Comparison of ENCODE assay signal across 7 cellular contexts in genomic region chr18:35344736-35345459, GRCh38. TPM values are rescaled to one million over a fixed set of nuclear protein-coding genes. Genes with fewer than 3 reads are reported as not detected.
DNase-seq lines count a peak whose midpoint lies in the region; ATAC-seq lines count a peak whose summit lies in the region.

No MANE protein-coding gene starts in this region.

- H3K4me1 ChIP-seq in ectodermal cell (ENCODE audit: control insufficient read depth, insufficient read depth, low read length) = peaks cover 6% of the 10 kb centered on the region
- peaks cover 23% of the 10 kb centered on the region for H3K4me1 ChIP-seq in neuron (ENCODE audit: insufficient read depth, low read length)

- WGBS in ectodermal cell, 2 experiments = 82 to 89% methylated on average over 11 to 12 of the region's 12 CpGs

- H3K27me3 ChIP-seq in ectodermal cell (ENCODE audit: control insufficient read depth, insufficient read depth, low read length, poor library complexity, severe bottlenecking) (no peaks in the 10 kb centered on the region), neuron (ENCODE audit: insufficient read depth, low read length) (no peaks in the 10 kb centered on the region)

- H3K9me3 ChIP-seq in ectodermal cell (ENCODE audit: control insufficient read depth, low read length) (no peaks in the 10 kb centered on the region), neuron (ENCODE audit: low read length) (no peaks in the 10 kb centered on the region)

- peak overlapping the region; percentile 76 for H2AFZ ChIP-seq in neuron (ENCODE audit: low read depth, low read length)

- ATAC-seq in GM18870 (IDR thresholded peaks at IDR 0.05; ENCODE audit: unreplicated experiment) (peak; percentile 18), HG02938 (IDR thresholded peaks at IDR 0.05; ENCODE audit: unreplicated experiment) (no peak), GM19351 (IDR thresholded peaks at IDR 0.05; ENCODE audit: unreplicated experiment) (no peak)

- H3K4me3 ChIP-seq in ectodermal cell (ENCODE audit: insufficient read depth, low read depth, low read length) (peak overlapping the region; percentile 95), neuron (ENCODE audit: low read length) (peak overlapping the region; percentile 91)

- H3K36me3 ChIP-seq in ectodermal cell (ENCODE audit: control insufficient read depth, insufficient read depth, low read length) = peaks cover 5% of the 10 kb centered on the region
- H3K36me3 ChIP-seq in neuron (ENCODE audit: insufficient read depth, low read length) = peaks cover 12% of the 10 kb centered on the region

- DNase-seq in NCI-H226 (peak; percentile 17), NCI-H526 treated with DMSO at 0.1 percent for 48 hours (lab: John Stamatoyannopoulos, UW) (no peak)

- H3K27ac ChIP-seq in ectodermal cell (ENCODE audit: insufficient read depth, low read depth, low read length, poor library complexity, severe bottlenecking) = peak overlapping the region; percentile 97

RNA-seq across cellular contexts. Expression of gene ZNF24, which starts 0.7 kb away (rescaled TPM):
- 47.8 TPM for polyA plus RNA-seq in ectodermal cell (2013, experiment 1 of 4)
- 49.5 TPM for polyA plus RNA-seq in ectodermal cell (2013, experiment 2 of 4)
- polyA plus RNA-seq in ectodermal cell (2013, experiment 3 of 4) = 38.4 TPM
- 43.0 TPM for polyA plus RNA-seq in ectodermal cell (2013, experiment 4 of 4)

RNA-seq across cellular contexts. Expression of gene ZNF396, which starts 32.2 kb away (rescaled TPM):
- polyA plus RNA-seq in ectodermal cell (2013, experiment 1 of 4) = 2.7 TPM
- 2.6 TPM for polyA plus RNA-seq in ectodermal cell (2013, experiment 2 of 4)
- polyA plus RNA-seq in ectodermal cell (2013, experiment 3 of 4) = 2.8 TPM
- polyA plus RNA-seq in ectodermal cell (2013, experiment 4 of 4) = 3.0 TPM

RNA-seq across cellular contexts. Expression of gene ZSCAN30, which starts 54.9 kb away (rescaled TPM):
- polyA plus RNA-seq in ectodermal cell (2013, experiment 1 of 4) = 18.2 TPM
- polyA plus RNA-seq in ectodermal cell (2013, experiment 2 of 4) = 22.4 TPM
- 13.6 TPM for polyA plus RNA-seq in ectodermal cell (2013, experiment 3 of 4)
- 14.4 TPM for polyA plus RNA-seq in ectodermal cell (2013, experiment 4 of 4)
